Comparison of ENCODE assay signal across 7 cellular contexts in the genomic region with DNA sequence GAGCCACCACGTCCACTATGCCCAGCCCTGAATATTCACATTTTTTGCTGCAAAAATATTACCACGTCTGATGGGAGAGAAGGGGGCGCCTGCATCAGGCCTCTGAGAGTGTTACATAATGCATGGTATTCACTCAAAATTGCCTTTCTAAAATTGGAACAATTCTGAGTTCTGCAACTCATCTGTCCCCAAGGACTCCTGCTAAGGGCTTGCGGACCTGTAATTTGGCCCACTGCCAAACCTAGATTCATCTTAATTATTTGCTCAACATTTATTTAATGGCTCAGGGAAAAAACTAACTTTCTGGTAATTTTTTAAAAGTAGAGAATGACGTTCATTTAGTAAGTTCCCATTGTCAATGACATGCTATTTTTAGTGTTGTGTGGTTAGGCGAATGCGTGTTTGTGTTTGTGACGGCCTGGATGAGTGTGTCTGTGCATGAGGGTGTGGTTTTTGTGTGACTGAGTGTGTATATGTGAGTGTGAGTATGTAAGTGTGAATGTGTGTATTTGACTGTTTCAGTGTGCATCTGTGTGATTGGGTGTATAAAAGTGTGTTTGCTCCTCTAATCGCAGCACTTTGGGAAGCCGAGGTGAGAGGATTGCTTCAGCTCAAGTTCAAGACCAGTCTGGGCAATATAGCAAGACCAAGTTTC. TPM values are rescaled to one million over a fixed set of nuclear protein-coding genes. Genes with fewer than 3 reads are reported as not detected.
"Had no signal": no experiment of that assay in that cellular context is flagged by ENCODE, and none has a peak within 500 bp of the region (broad histone marks: within the 10 kb centered on the region; RNA-seq: fewer than 3 reads in every experiment).

No MANE protein-coding gene starts in this region.

- H3K36me3 ChIP-seq: cardiac muscle cell, left lung, neutrophil had no signal

- H3K27ac ChIP-seq: cardiac muscle cell, left lung, neutrophil, VCaP had no signal

- H3K4me3 ChIP-seq: cardiac muscle cell, dorsolateral prefrontal cortex, left lung had no signal

- H3K27me3 ChIP-seq: cardiac muscle cell, dorsolateral prefrontal cortex, left lung, neutrophil had no signal

- DNase-seq: activated CD4-positive, alpha-beta T cell treated with anti-CD3 and anti-CD28 coated beads for 1 hour; left lung had no signal

- H3K9me3 ChIP-seq: left lung, neutrophil had no signal

RNA-seq across cellular contexts. Expression of gene C5AR1, which starts 26.1 kb away (rescaled TPM):
- total RNA-seq: cardiac muscle cell had no signal
- polyA plus RNA-seq: cardiac muscle cell had no signal

RNA-seq across cellular contexts. Expression of gene C5AR2, which starts 48.4 kb away (rescaled TPM):
- total RNA-seq: activated naive CD4-positive, alpha-beta T cell treated with anti-CD3 and anti-CD28 coated beads for 36 hours; cardiac muscle cell had no signal
- polyA plus RNA-seq: cardiac muscle cell had no signal
